8 cellular contexts compared by ENCODE assay signal in the genomic region with DNA sequence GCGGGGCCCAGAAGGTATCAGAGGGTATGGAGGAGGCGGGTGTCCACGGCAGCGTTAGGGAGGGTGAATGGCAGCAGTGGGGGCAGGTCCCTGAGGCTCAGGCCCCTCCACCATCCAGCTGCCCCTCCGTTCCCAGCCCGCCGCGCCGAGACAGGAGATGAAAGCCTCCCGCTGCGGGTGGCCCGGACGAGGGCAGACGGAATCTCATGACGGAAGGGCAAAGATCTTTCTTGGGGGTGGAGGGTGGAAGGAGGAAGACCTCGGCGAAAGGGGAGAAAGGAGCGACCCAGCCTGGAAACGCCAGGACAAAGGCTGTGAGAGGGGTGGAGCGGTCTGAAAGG. TPM values are rescaled to one million over a fixed set of nuclear protein-coding genes. Genes with fewer than 3 reads are reported as not detected.
DNase-seq lines count a peak whose midpoint lies in the region; ATAC-seq and TF ChIP-seq lines count a peak whose summit lies in the region.

No MANE protein-coding gene starts in this region.

- H3K9me3 ChIP-seq in HCT116 (ENCODE audit: control insufficient read depth in 1 of 2, insufficient read depth in 1 of 2, low read depth in 1 of 2, low read length in 2 of 2), result no peaks in the 10 kb centered on the region
- H3K9me3 ChIP-seq in iPS-15b (ENCODE audit: control insufficient read depth, insufficient read depth, low read length), result no peaks in the 10 kb centered on the region

- BruUV-seq in HCT116 (replicated peaks; lab: Mats Ljungman, UMichigan), result no TSS peak

- H3K36me3 ChIP-seq in HCT116 (ENCODE audit: control insufficient read depth in 1 of 2, insufficient read depth in 2 of 2, low read length in 2 of 2) (peaks cover 0 to 5% of the 10 kb centered on the region in 2 experiments; a peak in 1 of 4 replicates), iPS-15b (ENCODE audit: control insufficient read depth, insufficient read depth, low read length) (peaks cover 26% of the 10 kb centered on the region)

- ATAC-seq in HCT116 (no peak; the same call in 1 of the 2 replicates), GM18519 (IDR thresholded peaks at IDR 0.05; ENCODE audit: low FRiP score, unreplicated experiment) (no peak)
- peak; percentile 48 for ATAC-seq in activated naive CD8-positive, alpha-beta T cell treated with anti-CD3 and anti-CD28 coated beads, Interleukin-2, amount 50 U/mL, for 24 hours
- peak; percentile 61 to 62 for ATAC-seq in stimulated activated naive B cell treated with anti-CD40 and anti-IgM and Interleukin-4, amounts not matched to agents 10 μg/mL and 1 μg/mL and 100 μg/mL, for 72 hours (replicated peaks)

- no peaks in the 10 kb centered on the region for H3K79me2 ChIP-seq in HCT116 (ENCODE audit: insufficient read depth, low read length)

- H3K36me3 Mint-ChIP-seq in activated naive CD8-positive, alpha-beta T cell treated with anti-CD3 and anti-CD28 coated beads, Interleukin-2, amount 50 U/mL, for 24 hours (ENCODE audit: low read depth), result peaks cover 23% of the 10 kb centered on the region
- peaks cover 23 to 57% of the 10 kb centered on the region in 2 donors for H3K36me3 Mint-ChIP-seq in stimulated activated naive B cell treated with anti-CD40 and anti-IgM and Interleukin-4, amounts not matched to agents 10 μg/mL and 1 μg/mL and 100 μg/mL, for 72 hours

- peaks cover 67% of the 10 kb centered on the region for H3K4me1 Mint-ChIP-seq in activated naive CD8-positive, alpha-beta T cell treated with anti-CD3 and anti-CD28 coated beads, Interleukin-2, amount 50 U/mL, for 24 hours
- peaks cover 46 to 82% of the 10 kb centered on the region in 2 donors for H3K4me1 Mint-ChIP-seq in stimulated activated naive B cell treated with anti-CD40 and anti-IgM and Interleukin-4, amounts not matched to agents 10 μg/mL and 1 μg/mL and 100 μg/mL, for 72 hours

- H3K27me3 ChIP-seq in HCT116 (ENCODE audit: insufficient read depth, low read length) (no peaks in the 10 kb centered on the region), iPS-15b (ENCODE audit: control insufficient read depth, insufficient read depth, low read length) (no peaks in the 10 kb centered on the region)

- RAD21 ChIA-PET in HCT116 (lab: Charles Lee; ENCODE audit: low non-redundant PET in 1 of 2, low total read pairs in 2 of 2, uncharacterized antibody in 2 of 2, unreplicated experiment in 2 of 2), result no interaction called here

- H3K9me2 ChIP-seq in HCT116 (ENCODE audit: insufficient read depth), result no peaks in the 10 kb centered on the region

- H3K27ac ChIP-seq in HCT116 (ENCODE audit: low read depth, low read length), result peak overlapping the region; percentile 69

- no peak for TF ChIP-seq CTCF in HCT116 (IDR thresholded peaks at IDR 0.05 in 2 of 3, conservative IDR thresholded peaks at IDR 0.05 in 1 of 3; ENCODE audit: borderline replicate concordance in 1 of 3, insufficient read depth in 1 of 3, low read depth in 2 of 3, low read length in 2 of 3)

- H3K9me3 Mint-ChIP-seq in activated naive CD8-positive, alpha-beta T cell treated with anti-CD3 and anti-CD28 coated beads, Interleukin-2, amount 50 U/mL, for 24 hours, result no peaks in the 10 kb centered on the region
- H3K9me3 Mint-ChIP-seq in stimulated activated naive B cell treated with anti-CD40 and anti-IgM and Interleukin-4, amounts not matched to agents 10 μg/mL and 1 μg/mL and 100 μg/mL, for 72 hours, result no peaks in the 10 kb centered on the region

- CTCF ChIA-PET in HCT116 (lab: Charles Lee), result no interaction called here

- no peaks in the 10 kb centered on the region for H3K27me3 Mint-ChIP-seq in activated naive CD8-positive, alpha-beta T cell treated with anti-CD3 and anti-CD28 coated beads, Interleukin-2, amount 50 U/mL, for 24 hours
- no peaks in the 10 kb centered on the region for H3K27me3 Mint-ChIP-seq in stimulated activated naive B cell treated with anti-CD40 and anti-IgM and Interleukin-4, amounts not matched to agents 10 μg/mL and 1 μg/mL and 100 μg/mL, for 72 hours

- DNase-seq in DMS53 (lab: John Stamatoyannopoulos, UW) (peak; percentile 61), DMS53 treated with DMSO at 0.1 percent for 48 hours (lab: John Stamatoyannopoulos, UW; ENCODE audit: unreplicated experiment) (no peak), HCT116 (ENCODE audit: low read depth, low spot score) (no peak), NAMALWA (ENCODE audit: low spot score) (peak; percentile 79)
- DNase-seq in activated naive CD8-positive, alpha-beta T cell treated with anti-CD3 and anti-CD28 coated beads, Interleukin-2, amount 50 U/mL, for 24 hours, result no peak
- DNase-seq in stimulated activated naive B cell treated with anti-CD40 and anti-IgM and Interleukin-4, amounts not matched to agents 10 μg/mL and 1 μg/mL and 100 μg/mL, for 72 hours, result peak; percentile 81

- H3K4me3 Mint-ChIP-seq in activated naive CD8-positive, alpha-beta T cell treated with anti-CD3 and anti-CD28 coated beads, Interleukin-2, amount 50 U/mL, for 24 hours, result peak overlapping the region; percentile 97
- peak overlapping the region; percentile 93 to 96 for H3K4me3 Mint-ChIP-seq in stimulated activated naive B cell treated with anti-CD40 and anti-IgM and Interleukin-4, amounts not matched to agents 10 μg/mL and 1 μg/mL and 100 μg/mL, for 72 hours

- H3K4me1 ChIP-seq in HCT116 (ENCODE audit: control insufficient read depth in 1 of 2, insufficient read depth in 2 of 2, low read length in 2 of 2) (peaks cover 4 to 43% of the 10 kb centered on the region in 2 experiments; a peak in 3 of 4 replicates), iPS-15b (ENCODE audit: control insufficient read depth, insufficient read depth, low read length) (peaks cover 23% of the 10 kb centered on the region)

- intact Hi-C loops in HCT116 (cut with micrococcal nuclease), result no loop called here

- TF ChIP-seq RAD21 in HCT116 (IDR thresholded peaks at IDR 0.05; ENCODE audit: low read depth), result no peak

- POLR2A ChIA-PET in HCT116 (lab: Charles Lee), result interaction anchor here (0.6 to 1.4 kb wide), 4 partner anchors 13 to 1625 kb away, joined by 3 to 5 read pairs (median 4); a partner anchor contains a TSS

- H2AFZ ChIP-seq in HCT116 (ENCODE audit: low read depth, low read length, poor library complexity, severe bottlenecking), result no peak overlapping the region

- H3K9ac ChIP-seq in HCT116 (ENCODE audit: low read length) (peak overlapping the region; percentile 56), iPS-15b (ENCODE audit: low read depth, low read length) (peak overlapping the region; percentile 49)

- no peaks in the 10 kb centered on the region for H4K20me1 ChIP-seq in HCT116 (ENCODE audit: insufficient read depth)

- H3K4me2 ChIP-seq in HCT116 (ENCODE audit: low read length), result peak overlapping the region; percentile 93

- TF ChIP-seq POLR2A in HCT116 (IDR thresholded peaks at IDR 0.05; ENCODE audit: borderline replicate concordance, extremely low read depth, insufficient read depth, insufficient read length), result no peak

- peak overlapping the region; percentile 82 to 85 for H3K4me3 ChIP-seq in HCT116 (replicated peaks in 1 of 2; ENCODE audit: low read depth in 1 of 2, low read length in 2 of 2)
- H3K4me3 ChIP-seq in iPS-15b (ENCODE audit: low read depth, low read length), result peak overlapping the region; percentile 94

- peak overlapping the region; percentile 95 for H3K27ac Mint-ChIP-seq in activated naive CD8-positive, alpha-beta T cell treated with anti-CD3 and anti-CD28 coated beads, Interleukin-2, amount 50 U/mL, for 24 hours
- peak overlapping the region; percentile 100 for H3K27ac Mint-ChIP-seq in stimulated activated naive B cell treated with anti-CD40 and anti-IgM and Interleukin-4, amounts not matched to agents 10 μg/mL and 1 μg/mL and 100 μg/mL, for 72 hours

TF ChIP-seq in HCT116, 20 proteins besides CTCF, POLR2A, EP300 and RAD21:
- TF ChIP-seq JUND (IDR thresholded peaks at IDR 0.05) (no peak), SRF (IDR thresholded peaks at IDR 0.05; ENCODE audit: low read depth) (no peak), ZFX (IDR thresholded peaks at IDR 0.05) (no peak), ZNF274 (IDR thresholded peaks at IDR 0.05; ENCODE audit: low read depth, low read length) (no peak), TCF7L2 (IDR thresholded peaks at IDR 0.05; ENCODE audit: borderline replicate concordance, extremely low read depth, insufficient read depth, insufficient read length) (peak; percentile 79)
- TF ChIP-seq, protein P1, sequence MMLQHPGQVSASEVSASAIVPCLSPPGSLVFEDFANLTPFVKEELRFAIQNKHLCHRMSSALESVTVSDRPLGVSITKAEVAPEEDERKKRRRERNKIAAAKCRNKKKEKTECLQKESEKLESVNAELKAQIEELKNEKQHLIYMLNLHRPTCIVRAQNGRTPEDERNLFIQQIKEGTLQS (IDR thresholded peaks at IDR 0.05), result no peak

RNA-seq across cellular contexts. Expression of a gene that starts 0.4 kb away (rescaled TPM):
- 23.9 TPM for total RNA-seq in HCT116 (2021; ENCODE audit: unreplicated experiment)
- 18.8 TPM in 2 replicates for polyA plus RNA-seq in HCT116 (2012)

RNA-seq across cellular contexts. Expression of a gene that starts 14.6 kb away (rescaled TPM):
- total RNA-seq in HCT116 (2021; ENCODE audit: unreplicated experiment), result 14.7 TPM
- 10.0 and 11.4 TPM in 2 replicates for polyA plus RNA-seq in HCT116 (2012)

RNA-seq across cellular contexts. Expression of a gene that starts 14.7 kb away (rescaled TPM):
- total RNA-seq in HCT116 (2021; ENCODE audit: unreplicated experiment), result 3.3 TPM
- 1.5 and 1.8 TPM in 2 replicates for polyA plus RNA-seq in HCT116 (2012)

RNA-seq across cellular contexts. Expression of a gene that starts 27.9 kb away (rescaled TPM):
- total RNA-seq in HCT116 (2021; ENCODE audit: unreplicated experiment), result 11.3 TPM
- polyA plus RNA-seq in HCT116 (2012), result 2.8 and 3.7 TPM in 2 replicates

Comparison
In these comparisons a context has a peak if more than half of its experiments do, and no peak if none do; other contexts are left out.
1. DNase-seq: peak in DMS53 (single experiment), NAMALWA (single experiment) and stimulated activated naive B cell treated with anti-CD40 and anti-IgM and Interleukin-4, amounts not matched to agents 10 μg/mL and 1 μg/mL and 100 μg/mL, for 72 hours (single experiment); none in DMS53 treated with DMSO at 0.1 percent for 48 hours (single experiment), HCT116 (single experiment) and activated naive CD8-positive, alpha-beta T cell treated with anti-CD3 and anti-CD28 coated beads, Interleukin-2, amount 50 U/mL, for 24 hours (single experiment).
2. ATAC-seq: peak in activated naive CD8-positive, alpha-beta T cell treated with anti-CD3 and anti-CD28 coated beads, Interleukin-2, amount 50 U/mL, for 24 hours (single experiment) and stimulated activated naive B cell treated with anti-CD40 and anti-IgM and Interleukin-4, amounts not matched to agents 10 μg/mL and 1 μg/mL and 100 μg/mL, for 72 hours (2 of 2); none in HCT116 (single experiment) and GM18519 (single experiment).